Comparison of ENCODE assay signal across 23 cellular contexts in genomic region chr21:44275041-44275440, GRCh38. TPM values are rescaled to one million over a fixed set of nuclear protein-coding genes. Genes with fewer than 3 reads are reported as not detected.
A peak's percentile ranks its signal among the peaks of the same experiment; 100 is the strongest.
DNase-seq lines count a peak whose midpoint lies in the region; ATAC-seq and TF ChIP-seq lines count a peak whose summit lies in the region.
"Had no signal": no experiment of that assay in that cellular context is flagged by ENCODE, and none has a peak within 500 bp of the region (broad histone marks: within the 10 kb centered on the region; RNA-seq: fewer than 3 reads in every experiment).

No MANE protein-coding gene starts in this region.

- H3K4me3 ChIP-seq in HEK293 (ENCODE audit: low read depth, low read length) (no peak overlapping the region), mucosa of descending colon (no peak overlapping the region), hepatocyte (no peak overlapping the region)
- H3K4me3 ChIP-seq: BLaER1 treated with 17β-estradiol and CSF1 and Interleukin-3, amounts not matched to agents 10 nM and 100 nM; SJSA1 had no signal

- H3K36me3 ChIP-seq in HEK293 (ENCODE audit: control insufficient read depth in 2 of 2, insufficient read depth in 1 of 2, low read length in 2 of 2) (no peaks in the 10 kb centered on the region), mucosa of descending colon (ENCODE audit: low read depth) (no peaks in the 10 kb centered on the region), hepatocyte (replicated peaks; ENCODE audit: insufficient read depth, low read depth) (no peaks in the 10 kb centered on the region)
- H3K36me3 ChIP-seq: BLaER1 treated with 17β-estradiol and CSF1 and Interleukin-3, amounts not matched to agents 10 nM and 100 nM; SJSA1 had no signal

- TF ChIP-seq CTCF in HEK293 (tag by site-specific recombination; IDR thresholded peaks at IDR 0.05) (no peak), mucosa of descending colon (IDR thresholded peaks at IDR 0.05) (no peak), hepatocyte (IDR thresholded peaks at IDR 0.05; ENCODE audit: poor library complexity) (no peak)

- no peak overlapping the region for H2AFZ ChIP-seq in hepatocyte

- H3K4me1 ChIP-seq in HEK293 (ENCODE audit: control insufficient read depth, insufficient read depth, low read length) (no peaks in the 10 kb centered on the region), mucosa of descending colon (ENCODE audit: low read depth) (no peaks in the 10 kb centered on the region), hepatocyte (ENCODE audit: insufficient read depth) (no peaks in the 10 kb centered on the region)
- H3K4me1 ChIP-seq: SJSA1 had no signal

- in situ Hi-C loops in G401 (cut with HindIII; ENCODE audit: low sequenced_read_pairs), result no loop called here

- DNase-seq in NCI-H146 (lab: John Stamatoyannopoulos, UW) (peak; percentile 28), NCI-H146 treated with DMSO at 0.1 percent for 48 hours (lab: John Stamatoyannopoulos, UW; ENCODE audit: unreplicated experiment) (no peak), NCI-H748 (lab: John Stamatoyannopoulos, UW; ENCODE audit: unreplicated experiment) (peak; percentile 89), mucosa of descending colon (peak in 1 of 3 donors; percentile 45), G401 (ENCODE audit: low spot score) (no peak), hepatocyte (ENCODE audit: low spot score) (no peak), SIG-M5 treated with dmso at 0.1 percent for 504 hours (lab: John Stamatoyannopoulos, UW; ENCODE audit: unreplicated experiment) (no peak)
- DNase-seq: 8988T; CD4-positive, alpha-beta memory T cell; GDM1; Karpas-422; MV-4-11; NCI-H1105 treated with DMSO at 0.1 percent for 48 hours; NCI-H1694 treated with DMSO at 0.1 percent for 48 hours; NCI-H446 treated with DMSO at 0.1 percent for 48 hours; NCI-H82 had no signal

- POLR2A ChIA-PET in HEK293 (lab: Yijun Ruan, JAX), result no interaction called here

- H3K4me2 ChIP-seq in hepatocyte, result no peak overlapping the region
- H3K4me2 ChIP-seq: BLaER1 treated with 17β-estradiol and CSF1 and Interleukin-3, amounts not matched to agents 10 nM and 100 nM had no signal

- no peaks in the 10 kb centered on the region for H3K9me2 ChIP-seq in hepatocyte (replicated peaks; ENCODE audit: insufficient read depth)

- no peaks in the 10 kb centered on the region for H3K27me3 ChIP-seq in hepatocyte
- H3K27me3 ChIP-seq: SJSA1 had no signal

- no peaks in the 10 kb centered on the region for H3K79me2 ChIP-seq in hepatocyte

- CTCF ChIA-PET in HEK293 (lab: Yijun Ruan, JAX), result interaction anchor here (1.2 kb wide), 1 partner anchor 22 kb away, joined by 3 read pairs; no protein-coding TSS in a partner anchor

- peak; percentile 60 for ATAC-seq in mucosa of descending colon
- ATAC-seq: Panc1 had no signal

- H3K27ac ChIP-seq in HEK293 (ENCODE audit: extremely low read depth, low read depth, low read length) (no peak overlapping the region), hepatocyte (no peak overlapping the region)
- H3K27ac ChIP-seq: BLaER1 treated with 17β-estradiol and CSF1 and Interleukin-3, amounts not matched to agents 10 nM and 100 nM; SJSA1 had no signal

- H3K9me3 ChIP-seq in HEK293 (ENCODE audit: control insufficient read depth, insufficient read depth, low read depth, low read length), result no peaks in the 10 kb centered on the region
- no peaks in the 10 kb centered on the region for H3K9me3 ChIP-seq in mucosa of descending colon
- no peaks in the 10 kb centered on the region for H3K9me3 ChIP-seq in hepatocyte (ENCODE audit: low read depth)
- H3K9me3 ChIP-seq: BLaER1 treated with 17β-estradiol and CSF1 and Interleukin-3, amounts not matched to agents 10 nM and 100 nM; SJSA1 had no signal

- no peaks in the 10 kb centered on the region for H4K20me1 ChIP-seq in hepatocyte (ENCODE audit: insufficient read depth, poor library complexity, severe bottlenecking)
- H4K20me1 ChIP-seq: BLaER1 treated with 17β-estradiol and CSF1 and Interleukin-3, amounts not matched to agents 10 nM and 100 nM had no signal

- 54% methylated on average over 3 of the region's 5 CpGs for WGBS in hepatocyte (ENCODE audit: low lambda C conversion rate, missing lambda C conversion rate)

- intact Hi-C loops in mucosa of descending colon (cut with DNase I, micrococcal nuclease), result no loop called here

TF ChIP-seq in HEK293, 187 proteins besides CTCF, POLR2A, EP300 and RAD21:
- TF ChIP-seq KLF17 (tag by site-specific recombination; IDR thresholded peaks at IDR 0.05), result peak; percentile 25; the same call in 1 of the 2 replicates
- no peak for TF ChIP-seq ZNF423 (tag by site-specific recombination; IDR thresholded peaks at IDR 0.05)
- TF ChIP-seq RBAK (tag by site-specific recombination; IDR thresholded peaks at IDR 0.05), result no peak
- TF ChIP-seq ZNF654 (tag by site-specific recombination; IDR thresholded peaks at IDR 0.05; ENCODE audit: low read depth), result no peak

RNA-seq across cellular contexts. Expression of gene AIRE, which starts 10.6 kb away (rescaled TPM):
- total RNA-seq in mucosa of descending colon (under 1 TPM in 2 of 3 donors, not detected in 1; 0.12 to 0.16 TPM), hepatocyte (1.00 and 1.3 TPM in 2 replicates)
- 0.86 and 1.7 TPM in 2 replicates for total RNA-seq in G401 (2014; rRNA removed; shearing (Covaris generic))
- polyA plus RNA-seq in hepatocyte, result 0.32 and 0.42 TPM in 2 replicates
- total RNA-seq: CD4-positive, alpha-beta memory T cell; Daoy; H4; M059J; SJSA1 had no signal

RNA-seq across cellular contexts. Expression of gene DNMT3L, which starts 13.3 kb away (rescaled TPM):
- total RNA-seq in mucosa of descending colon, result not detected
- total RNA-seq in G401 (2014; rRNA removed; shearing (Covaris generic)), result 0.20 and 2.2 TPM in 2 replicates
- total RNA-seq in hepatocyte, result not detected in 2 replicates
- polyA plus RNA-seq in hepatocyte, result 0.33 TPM in 1 of 2 replicates, not detected in the other
- total RNA-seq: CD4-positive, alpha-beta memory T cell; Daoy; H4; M059J; SJSA1 had no signal
- polyA plus RNA-seq: CD4-positive, alpha-beta memory T cell had no signal

RNA-seq across cellular contexts. Expression of gene PFKL, which starts 24.8 kb away (rescaled TPM):
- total RNA-seq in mucosa of descending colon (100 to 1,000 TPM; 150 to 299 (median 237) TPM), hepatocyte (115 and 140 TPM in 2 replicates)
- 174 and 182 TPM in 2 replicates for total RNA-seq in G401 (2014; rRNA removed; shearing (Covaris generic))
- 191 and 205 TPM in 2 replicates for polyA plus RNA-seq in hepatocyte

RNA-seq across cellular contexts. Expression of gene ICOSLG, which starts 34.3 kb away (rescaled TPM):
- total RNA-seq in mucosa of descending colon (1 to 10 TPM; 3.0 to 8.5 (median 6.0) TPM), hepatocyte (0.48 and 2.4 TPM in 2 replicates)
- total RNA-seq in G401 (2014; rRNA removed; shearing (Covaris generic)), result 0.43 TPM in 1 of 2 replicates, not detected in the other
- polyA plus RNA-seq in hepatocyte, result 0.68 and 1.9 TPM in 2 replicates

Comparison
In these comparisons a context has a peak if more than half of its experiments do, and no peak if none do; other contexts are left out.
1. DNase-seq: peak in NCI-H146 (single experiment) and NCI-H748 (single experiment); none in NCI-H146 treated with DMSO at 0.1 percent for 48 hours (single experiment), G401 (single experiment), hepatocyte (single experiment) and SIG-M5 treated with dmso at 0.1 percent for 504 hours (single experiment).